In genomic region chr2:134677866-134678774, GRCh38 we compare ENCODE assay signal across 1 cellular context.
TF ChIP-seq lines count a peak whose summit lies in the region.

No MANE protein-coding gene starts in this region.

TF ChIP-seq in K562, 482 proteins besides CTCF, POLR2A, EP300 and RAD21 (continues in another document):
- TF ChIP-seq ZBTB40 (IDR thresholded peaks at IDR 0.05) (no peak), ZBTB40 (CRISPR knock-in tag; IDR thresholded peaks at IDR 0.05) (no peak), POLR2H (tag; IDR thresholded peaks at IDR 0.05; ENCODE audit: low read depth) (no peak), CGGBP1 (CRISPR knock-in tag; IDR thresholded peaks at IDR 0.05) (no peak), L3MBTL2 (IDR thresholded peaks at IDR 0.05) (no peak), ZNF311 (CRISPR knock-in tag; IDR thresholded peaks at IDR 0.05) (peak; percentile 29; the same call in 1 of the 2 replicates), CBX3 (IDR thresholded peaks at IDR 0.05; ENCODE audit: borderline replicate concordance in 1 of 2, low read length in 2 of 2) (no peak), MAX (CRISPR knock-in tag; IDR thresholded peaks at IDR 0.05) (peak; percentile 48; the same call in 1 of the 2 replicates), CREBBP (IDR thresholded peaks at IDR 0.05; ENCODE audit: low read depth, low read length) (no peak), CAMTA2 (CRISPR knock-in tag; conservative IDR thresholded peaks at IDR 0.05) (no peak), NR0B1 (IDR thresholded peaks at IDR 0.05; ENCODE audit: partially characterized antibody) (no peak), KLF6 (CRISPR knock-in tag; IDR thresholded peaks at IDR 0.05; ENCODE audit: borderline replicate concordance) (peak; percentile 48; the same call in 1 of the 2 replicates), MCM2 (IDR thresholded peaks at IDR 0.05; ENCODE audit: low read depth) (no peak), NCOA6 (IDR thresholded peaks at IDR 0.05) (no peak), TFAP4 (CRISPR knock-in tag; IDR thresholded peaks at IDR 0.05; ENCODE audit: borderline replicate concordance) (peak; percentile 16; the same call in 1 of the 2 replicates), ZNF77 (CRISPR knock-in tag; IDR thresholded peaks at IDR 0.05) (no peak), ZNF3 (CRISPR knock-in tag; IDR thresholded peaks at IDR 0.05) (no peak), NR1H2 (CRISPR knock-in tag; IDR thresholded peaks at IDR 0.05) (no peak), GTF2A2 (tag; IDR thresholded peaks at IDR 0.05) (no peak), TBP (optimal IDR thresholded peaks at IDR 0.05; ENCODE audit: low read depth, low read length) (no peak), DMBX1 (CRISPR knock-in tag; IDR thresholded peaks at IDR 0.05; ENCODE audit: borderline replicate concordance) (peak; percentile 39; the same call in 1 of the 2 replicates), ZBTB17 (CRISPR knock-in tag; IDR thresholded peaks at IDR 0.05) (peak; percentile 36; the same call in 1 of the 2 replicates), ETV1 (tag; conservative IDR thresholded peaks at IDR 0.05; ENCODE audit: low read depth) (no peak), ESRRA (IDR thresholded peaks at IDR 0.05; ENCODE audit: borderline replicate concordance, low read depth) (peak; percentile 18; the same call in 1 of the 2 replicates), PML (IDR thresholded peaks at IDR 0.05; ENCODE audit: low read length) (no peak), GMEB1 (CRISPR knock-in tag; IDR thresholded peaks at IDR 0.05) (no peak), MBD1 (CRISPR knock-in tag; IDR thresholded peaks at IDR 0.05) (no peak), CEBPB (tag; IDR thresholded peaks at IDR 0.05) (no peak), ID3 (CRISPR knock-in tag; IDR thresholded peaks at IDR 0.05) (no peak), ID3 (tag; IDR thresholded peaks at IDR 0.05) (no peak), CBFA2T3 (IDR thresholded peaks at IDR 0.05) (no peak), HSF4 (CRISPR knock-in tag; IDR thresholded peaks at IDR 0.05; ENCODE audit: borderline replicate concordance) (no peak), ZC3H11A (IDR thresholded peaks at IDR 0.05; ENCODE audit: low read depth, low read length) (no peak), ZNF280A (IDR thresholded peaks at IDR 0.05; ENCODE audit: low read depth, partially characterized antibody) (no peak), RERE (CRISPR knock-in tag; IDR thresholded peaks at IDR 0.05; ENCODE audit: borderline replicate concordance) (no peak), XRCC3 (IDR thresholded peaks at IDR 0.05) (no peak), SRSF3 (IDR thresholded peaks at IDR 0.05; ENCODE audit: insufficient read depth, low read length) (no peak), PYGO2 (tag; IDR thresholded peaks at IDR 0.05) (no peak), CTBP1 (IDR thresholded peaks at IDR 0.05; ENCODE audit: borderline replicate concordance) (no peak), LCOR (CRISPR knock-in tag; IDR thresholded peaks at IDR 0.05) (peak; percentile 36; the same call in 1 of the 2 replicates)
